In the genomic region with DNA sequence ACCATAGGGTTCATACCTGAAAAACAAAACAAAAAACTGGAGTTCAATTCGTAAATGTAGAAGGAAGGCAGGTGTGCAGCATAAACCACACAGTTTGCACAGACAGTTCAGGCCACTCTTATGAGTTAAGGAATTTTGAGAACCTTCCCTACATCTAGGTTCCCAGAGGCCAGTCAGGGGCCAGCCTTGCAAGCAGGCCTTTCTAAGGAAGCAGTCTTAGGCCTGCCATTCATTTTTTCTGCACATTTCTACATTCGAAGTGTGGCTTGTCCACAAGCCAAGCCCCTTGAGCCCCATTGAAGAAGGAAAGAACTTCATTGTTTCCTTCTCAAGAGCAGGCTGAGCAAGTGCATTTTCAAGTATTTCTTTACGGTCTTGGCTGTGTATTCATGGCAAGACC, we compare ENCODE assay signal across 25 cellular contexts.
"Had no signal": no experiment of that assay in that cellular context is flagged by ENCODE, and none has a peak within 500 bp of the region (broad histone marks: within the 10 kb centered on the region; RNA-seq: fewer than 3 reads in every experiment).

No MANE protein-coding gene starts in this region.

- H3K4me3 ChIP-seq: hepatocyte, lower lobe of right lung, pancreas, prostate gland, sigmoid colon, spleen, suprapubic skin, thoracic aorta, tibial artery, upper lobe of right lung had no signal

- H3K36me3 ChIP-seq: lower lobe of right lung, pancreas, prostate gland, sigmoid colon, spleen, suprapubic skin, thoracic aorta, tibial artery, upper lobe of right lung had no signal

- H3K79me2 ChIP-seq: hepatocyte had no signal

- ATAC-seq: left cardiac atrium; left lobe of liver; naive thymus-derived CD8-positive, alpha-beta T cell; pancreas; right cardiac atrium; stimulated activated effector memory CD8-positive, alpha-beta T cell treated with anti-CD3 and anti-CD28 coated beads, Interleukin-12 subunit alpha, Interleukin-12 subunit beta, amount 100 ng/mL, for 72 hours; upper lobe of right lung had no signal

- H3K9me3 ChIP-seq: lower lobe of right lung, pancreas, prostate gland, sigmoid colon, spleen, suprapubic skin, thoracic aorta, tibial artery, upper lobe of right lung had no signal

- H3K4me1 ChIP-seq: lower lobe of right lung, pancreas, prostate gland, sigmoid colon, spleen, suprapubic skin, tibial artery, upper lobe of right lung had no signal

- DNase-seq: kidney glomerular epithelial cell; left cardiac atrium; lower lobe of right lung; mammary epithelial cell; mesenchymal stem cell; naive thymus-derived CD8-positive, alpha-beta T cell; nucleus accumbens; pancreas; posterior cingulate gyrus; retina; right cardiac atrium; sigmoid colon; small intestine; spleen; stimulated activated CD4-positive, alpha-beta T cell treated with anti-CD3 and anti-CD28 coated beads, Interleukin-4, amount 100 ng/mL, for 24 hours; stimulated activated naive CD4-positive, alpha-beta T cell; tibial artery; trophoblast cell; upper lobe of right lung had no signal

- H3K4me2 ChIP-seq: hepatocyte had no signal

- H2AFZ ChIP-seq: hepatocyte had no signal

- H3K27ac ChIP-seq: hepatocyte, lower lobe of right lung, pancreas, prostate gland, sigmoid colon, spleen, suprapubic skin, thoracic aorta, tibial artery, upper lobe of right lung had no signal

- H3K27me3 ChIP-seq: hepatocyte, pancreas, sigmoid colon, spleen, suprapubic skin, tibial artery, upper lobe of right lung had no signal
